20 cellular contexts compared by ENCODE assay signal in genomic region chr16:84749815-84750214, GRCh38. TPM values are rescaled to one million over a fixed set of nuclear protein-coding genes. Genes with fewer than 3 reads are reported as not detected.
DNase-seq lines count a peak whose midpoint lies in the region; ATAC-seq and TF ChIP-seq lines count a peak whose summit lies in the region.
"Had no signal": no experiment of that assay in that cellular context is flagged by ENCODE, and none has a peak within 500 bp of the region (broad histone marks: within the 10 kb centered on the region; RNA-seq: fewer than 3 reads in every experiment).

No MANE protein-coding gene starts in this region.

- peak overlapping the region; percentile 12 to 80 for H3K27ac Mint-ChIP-seq in natural killer cell
- H3K27ac Mint-ChIP-seq: activated naive CD4-positive, alpha-beta T cell treated with anti-CD3 and anti-CD28 coated beads, Interleukin-2, amount 50 U/mL, for 72 hours had no signal

- TF ChIP-seq EP300 in esophagus muscularis mucosa (IDR thresholded peaks at IDR 0.05): no peak

- peaks cover 38 to 46% of the 10 kb centered on the region in 2 donors for H3K4me1 Mint-ChIP-seq in natural killer cell

- H3K27me3 ChIP-seq in left ventricle myocardium inferior (ENCODE audit: low read depth) (no peaks in the 10 kb centered on the region), esophagus muscularis mucosa (no peaks in the 10 kb centered on the region)
- H3K27me3 ChIP-seq: body of pancreas, tibial artery had no signal

- H3K4me1 ChIP-seq in left ventricle myocardium inferior: peaks cover 36% of the 10 kb centered on the region
- peaks cover 21 to 67% (median 57%) of the 10 kb centered on the region in 4 donors for H3K4me1 ChIP-seq in esophagus muscularis mucosa
- no peaks in the 10 kb centered on the region for H3K4me1 ChIP-seq in urinary bladder (ENCODE audit: insufficient read depth)

- no peak overlapping the region for H3K4me3 Mint-ChIP-seq in natural killer cell

- no peak for TF ChIP-seq POLR2A in esophagus muscularis mucosa (IDR thresholded peaks at IDR 0.05; ENCODE audit: low read depth)

- DNase-seq in left ventricle myocardium inferior (no peak), Right ventricle myocardium superior (no peak), esophagus muscularis mucosa (ENCODE audit: extremely low spot score) (no peak), natural killer cell (no peak), AG20443 (ENCODE audit: low spot score) (no peak), HPDE6-E6E7 (ENCODE audit: extremely low spot score) (no peak)
- DNase-seq: body of pancreas; CD4-positive, alpha-beta memory T cell; DND-41; effector CD4-positive, alpha-beta T cell; Karpas-422; NCI-H82; nucleus accumbens; small intestine; tibial artery had no signal

- intact Hi-C loops in left ventricle myocardium inferior (cut with micrococcal nuclease): loop anchor here (5.0 kb wide), 2 partner anchors 202 to 222 kb away; no protein-coding TSS in a partner anchor
- intact Hi-C loops in Right ventricle myocardium superior (cut with DNase I): loop anchor here (5.0 to 10.0 kb wide), 2 partner anchors 222 to 335 kb away; no protein-coding TSS in a partner anchor
- intact Hi-C loops in esophagus muscularis mucosa (cut with DNase I): loop anchor here (5.0 kb wide), 2 partner anchors 97 to 222 kb away; no protein-coding TSS in a partner anchor
- intact Hi-C loops in natural killer cell (cut with micrococcal nuclease): no loop called here

- H3K9me3 Mint-ChIP-seq in natural killer cell: no peaks in the 10 kb centered on the region
- H3K9me3 Mint-ChIP-seq: activated naive CD4-positive, alpha-beta T cell treated with anti-CD3 and anti-CD28 coated beads, Interleukin-2, amount 50 U/mL, for 72 hours; CD4-positive, alpha-beta memory T cell had no signal

- ATAC-seq in Right ventricle myocardium superior (ENCODE audit: poor library complexity) (no peak), natural killer cell (no peak), HG02642 (IDR thresholded peaks at IDR 0.05; ENCODE audit: poor library complexity, unreplicated experiment) (no peak)
- ATAC-seq: A549; activated naive CD4-positive, alpha-beta T cell treated with anti-CD3 and anti-CD28 coated beads, Interleukin-2, amount 50 U/mL, for 72 hours; body of pancreas had no signal

- H3K4me3 ChIP-seq in left ventricle myocardium inferior (no peak overlapping the region), esophagus muscularis mucosa (no peak overlapping the region), urinary bladder (ENCODE audit: low read depth, low read length) (no peak overlapping the region)
- H3K4me3 ChIP-seq: A549, body of pancreas, lung, tibial artery had no signal

- TF ChIP-seq CTCF in left ventricle myocardium inferior (IDR thresholded peaks at IDR 0.05; ENCODE audit: borderline replicate concordance) (no peak), esophagus muscularis mucosa (IDR thresholded peaks at IDR 0.05) (no peak), natural killer cell (IDR thresholded peaks at IDR 0.05) (no peak)

- peak overlapping the region; percentile 25 for H3K27ac ChIP-seq in left ventricle myocardium inferior (replicated peaks)
- peak overlapping the region; percentile 74 to 82 (median 79) for H3K27ac ChIP-seq in esophagus muscularis mucosa (replicated peaks in 1 of 4)
- peak overlapping the region; percentile 60 for H3K27ac ChIP-seq in urinary bladder (ENCODE audit: low read depth)
- H3K27ac ChIP-seq: A549, body of pancreas, tibial artery had no signal

- H3K27me3 Mint-ChIP-seq in natural killer cell (ENCODE audit: low read depth in 2 of 2): no peaks in the 10 kb centered on the region
- H3K27me3 Mint-ChIP-seq: CD4-positive, alpha-beta memory T cell had no signal

- H3K36me3 ChIP-seq in left ventricle myocardium inferior (peaks cover 17% of the 10 kb centered on the region), esophagus muscularis mucosa (peaks cover 0 to 19% (median 13%) of the 10 kb centered on the region in 4 donors), urinary bladder (ENCODE audit: insufficient read depth) (no peaks in the 10 kb centered on the region)

- no peaks in the 10 kb centered on the region for H3K36me3 Mint-ChIP-seq in natural killer cell

- no peaks in the 10 kb centered on the region for H3K9me3 ChIP-seq in left ventricle myocardium inferior (replicated peaks)
- no peaks in the 10 kb centered on the region for H3K9me3 ChIP-seq in esophagus muscularis mucosa
- H3K9me3 ChIP-seq: A549, body of pancreas, tibial artery had no signal

- 45% methylated on average over 8 of the region's 8 CpGs for WGBS in esophagus muscularis mucosa
- 38% methylated on average over 8 of the region's 8 CpGs for WGBS in urinary bladder

RNA-seq across cellular contexts. Expression of gene USP10, which starts 50.0 kb away (rescaled TPM):
- total RNA-seq in left ventricle myocardium inferior (66.7 TPM), Right ventricle myocardium superior (70.6 TPM), esophagus muscularis mucosa (10 to 100 TPM; 45.3 to 71.2 (median 59.3) TPM), natural killer cell (100 to 1,000 TPM in 2 of 3 donors, 10 to 100 TPM in 1; 78.4 to 103 (median 100) TPM), urinary bladder (44.6 TPM)
- polyA plus RNA-seq in urinary bladder: 39.5 TPM

Comparison
In these comparisons a context has a peak if more than half of its experiments do, and no peak if none do; other contexts are left out.
1. H3K27ac ChIP-seq: peak in every context shown above with its lines; median percentile 79 in esophagus muscularis mucosa; 60 in urinary bladder; 25 in left ventricle myocardium inferior.